8 cellular contexts compared by ENCODE assay signal in genomic region chr1:12615916-12616708, GRCh38. TPM values are rescaled to one million over a fixed set of nuclear protein-coding genes. Genes with fewer than 3 reads are reported as not detected.
A peak's percentile ranks its signal among the peaks of the same experiment; 100 is the strongest.
DNase-seq lines count a peak whose midpoint lies in the region; ATAC-seq, FAIRE-seq and TF ChIP-seq lines count a peak whose summit lies in the region.

No MANE protein-coding gene starts in this region.

- H3K23ac ChIP-seq in H1 (ENCODE audit: insufficient read length), result no peak overlapping the region

- peak overlapping the region in 3 of 4 experiments; percentile 12 to 41 (median 29); a peak in 5 of 7 replicates for H3K9ac ChIP-seq in H1 (replicated peaks in 1 of 4; ENCODE audit: extremely low read depth in 1 of 4, low read depth in 3 of 4, low read length in 3 of 4)

- CTCF ChIA-PET in RWPE1 (lab: Yijun Ruan, JAX), result interaction anchor here (0.6 kb wide), 1 partner anchor 151 kb away, joined by 3 read pairs; no protein-coding TSS in a partner anchor
- CTCF ChIA-PET in H1 (lab: Charles Lee; ENCODE audit: partially characterized antibody), result interaction anchor here (0.8 to 11.2 kb wide), 8 partner anchors 14 to 341 kb away, joined by 3 to 130 read pairs (median 5); no protein-coding TSS in a partner anchor

- no peaks in the 10 kb centered on the region for H3K27me3 Mint-ChIP-seq in mesothelial cell of epicardium (ENCODE audit: low read depth)

- TF ChIP-seq EP300 in H1 (IDR thresholded peaks at IDR 0.05; ENCODE audit: borderline replicate concordance in 1 of 2, low read depth in 2 of 2, low read length in 2 of 2), result peak in 1 of 2 experiments; percentile 58; a peak in 1 of 3 replicates

- no peak overlapping the region for H3K14ac ChIP-seq in H1 (ENCODE audit: insufficient read length)

- peak overlapping the region; percentile 100 for H3K27ac Mint-ChIP-seq in mesothelial cell of epicardium

- peak in 1 of 2 experiments; percentile 42; a peak in 1 of 3 replicates for TF ChIP-seq POLR2A in H1 (IDR thresholded peaks at IDR 0.05; ENCODE audit: control extremely low read depth in 1 of 2, low read depth in 2 of 2, low read length in 2 of 2)

- H2BK5ac ChIP-seq in H1 (ENCODE audit: low read depth, low read length), result peak overlapping the region; percentile 97

- peaks cover 62% of the 10 kb centered on the region for H3K4me1 Mint-ChIP-seq in mesothelial cell of epicardium

- no peak overlapping the region; the same call in 1 of the 2 replicates for H4K8ac ChIP-seq in H1 (ENCODE audit: extremely low read depth, insufficient read depth, low read length)

- peak; percentile 36 for FAIRE-seq in H1 (lab: Jason Lieb, UNC)

- DNase-seq in SIG-M5 treated with dmso at 0.1 percent for 504 hours (lab: John Stamatoyannopoulos, UW; ENCODE audit: unreplicated experiment) (peak; percentile 58), SIG-M5 (lab: John Stamatoyannopoulos, UW) (no peak), RWPE1 (ENCODE audit: low spot score) (peak; percentile 23), H1 (ENCODE audit: low read depth in 1 of 2, low spot score in 2 of 2) (peak in 1 of 2 experiments; percentile 78), mesothelial cell of epicardium (ENCODE audit: low spot score in 2 of 2, unreplicated experiment in 2 of 2) (no peak), ureter (ENCODE audit: low spot score) (peak; percentile 79)
- DNase-seq in stimulated activated CD4-positive, alpha-beta T cell treated with anti-CD3 and anti-CD28 coated beads, Interleukin-15, amount 100 ng/mL, for 24 hours, result no peak

- H3K4ac ChIP-seq in H1 (replicated peaks; ENCODE audit: insufficient read length, low read depth, low read length), result peak overlapping the region; percentile 40

- H2BK12ac ChIP-seq in H1 (ENCODE audit: low read depth, low read length), result peak overlapping the region; percentile 97; the same call in 1 of the 2 replicates

- peak overlapping the region; percentile 88; the same call in 1 of the 2 replicates for H2BK15ac ChIP-seq in H1 (ENCODE audit: low read length)

- peak overlapping the region; percentile 40 for H2BK120ac ChIP-seq in H1 (replicated peaks; ENCODE audit: low read depth, low read length)

- H3K27me3 ChIP-seq in H1 (replicated peaks in 1 of 4; ENCODE audit: control insufficient read depth in 3 of 4, extremely low read depth in 1 of 4, insufficient read depth in 3 of 4, low read length in 3 of 4), result no peaks in the 10 kb centered on the region; a peak in 1 of 7 replicates

- peaks cover 8 to 18% (median 11%) of the 10 kb centered on the region in 4 experiments for H3K4me1 ChIP-seq in H1 (replicated peaks in 1 of 4; ENCODE audit: control insufficient read depth in 3 of 4, insufficient read depth in 4 of 4, low read length in 3 of 4)

- H3K4me3 Mint-ChIP-seq in mesothelial cell of epicardium, result peak overlapping the region; percentile 99

- H3K9me3 Mint-ChIP-seq in mesothelial cell of epicardium, result no peaks in the 10 kb centered on the region

- no peak overlapping the region for H2AFZ ChIP-seq in H1 (ENCODE audit: low read length)

- H3K23me2 ChIP-seq in H1 (ENCODE audit: low read depth, low read length), result peaks cover 27% of the 10 kb centered on the region

- H3K79me2 ChIP-seq in H1 (ENCODE audit: control insufficient read depth in 1 of 2, insufficient read depth in 2 of 2, low read length in 2 of 2), result peaks cover 21 to 42% of the 10 kb centered on the region in 2 experiments

- H3K36me3 ChIP-seq in H1 (ENCODE audit: control insufficient read depth in 2 of 4, insufficient read depth in 4 of 4, low read length in 3 of 4), result peaks cover 0 to 20% (median 5%) of the 10 kb centered on the region in 4 experiments; a peak in 4 of 8 replicates

- no peak; a peak in 1 of 4 replicates for TF ChIP-seq RAD21 in H1 (IDR thresholded peaks at IDR 0.05 in 1 of 2, conservative IDR thresholded peaks at IDR 0.05 in 1 of 2; ENCODE audit: low read depth in 2 of 2, low read length in 2 of 2)

- H3K36me3 Mint-ChIP-seq in mesothelial cell of epicardium, result peaks cover 49% of the 10 kb centered on the region

- peak overlapping the region; percentile 61 for H4K91ac ChIP-seq in H1 (replicated peaks; ENCODE audit: insufficient read length, low read length)

- peak overlapping the region; percentile 81 to 97 (median 90) for H3K4me3 ChIP-seq in H1 (ENCODE audit: extremely low read depth in 1 of 4, insufficient read depth in 2 of 4, low read depth in 3 of 4, low read length in 4 of 4)

- H4K5ac ChIP-seq in H1 (ENCODE audit: insufficient read length, low read depth, low read length), result peak overlapping the region; percentile 39

- H3K4me2 ChIP-seq in H1 (ENCODE audit: insufficient read depth in 1 of 2, low read depth in 2 of 2, low read length in 2 of 2), result peak overlapping the region; percentile 62 to 97

- H3K9me3 ChIP-seq in H1 (ENCODE audit: insufficient read depth in 2 of 2, low read depth in 1 of 2, low read length in 1 of 2), result no peaks in the 10 kb centered on the region

- peaks cover 0 to 9% of the 10 kb centered on the region in 2 experiments for H4K20me1 ChIP-seq in H1 (replicated peaks in 1 of 2; ENCODE audit: control insufficient read depth in 1 of 2, insufficient read depth in 2 of 2, low read length in 2 of 2)

- ATAC-seq in GM18873 (IDR thresholded peaks at IDR 0.05; ENCODE audit: low FRiP score, unreplicated experiment), result no peak

- WGBS in H1 (ENCODE audit: extremely low coverage in 1 of 2, insufficient coverage in 1 of 2, insufficient read length in 1 of 2, insufficient replicate concordance in 2 of 2, low coverage in 1 of 2, low lambda C conversion rate in 2 of 2, missing lambda C conversion rate in 1 of 2), 2 experiments, result 2% methylated on average over 16 of the region's 16 CpGs; no CpG with 5 or more reads in 1 of the 2 experiments

- peak overlapping the region; percentile 21; the same call in 1 of the 2 replicates for H2BK20ac ChIP-seq in H1 (ENCODE audit: low read length)

- peak overlapping the region; percentile 99 for H3K27ac ChIP-seq in RWPE1
- H3K27ac ChIP-seq in H1 (ENCODE audit: low read depth, low read length), result peak overlapping the region; percentile 76

- H3K18ac ChIP-seq in H1 (ENCODE audit: extremely low read depth, low read length), result peak overlapping the region; percentile 96

- peak overlapping the region; percentile 43 for H3K56ac ChIP-seq in H1 (replicated peaks; ENCODE audit: insufficient read length, low read depth, low read length)

- peaks cover 14% of the 10 kb centered on the region for H3K79me1 ChIP-seq in H1 (ENCODE audit: low read depth, low read length)

- no peak overlapping the region for H2AK5ac ChIP-seq in H1 (ENCODE audit: low read depth, low read length)

- POLR2A ChIA-PET in RWPE1 (lab: Yijun Ruan, JAX; ENCODE audit: low non-redundant PET), result no interaction called here
- POLR2A ChIA-PET in H1 (lab: Charles Lee; ENCODE audit: partially characterized antibody), result interaction anchor here (0.5 to 11.4 kb wide), 10 partner anchors 13 to 1106 kb away, joined by 3 to 107 read pairs (median 8); no protein-coding TSS in a partner anchor

- TF ChIP-seq CTCF in RWPE1 (conservative IDR thresholded peaks at IDR 0.05; ENCODE audit: low read depth) (no peak), H1 (IDR thresholded peaks at IDR 0.05; ENCODE audit: control extremely low read depth in 1 of 3, insufficient read depth in 1 of 3, low read depth in 1 of 3, low read length in 3 of 3) (no peak), mesothelial cell of epicardium (IDR thresholded peaks at IDR 0.05; ENCODE audit: unreplicated experiment) (no peak)

TF ChIP-seq in H1, 55 proteins besides CTCF, POLR2A, EP300 and RAD21 (continues in another document):
- TF ChIP-seq SUZ12 (IDR thresholded peaks at IDR 0.05; ENCODE audit: low read length), result no peak
- no peak for TF ChIP-seq KDM5A (IDR thresholded peaks at IDR 0.05; ENCODE audit: low read length)
- TF ChIP-seq POU5F1 (IDR thresholded peaks at IDR 0.05; ENCODE audit: low read depth, low read length), result no peak
- TF ChIP-seq SAP30 (IDR thresholded peaks at IDR 0.05; ENCODE audit: insufficient read depth, insufficient replicate concordance, low read length), result peak; percentile 91
- TF ChIP-seq BACH1 (IDR thresholded peaks at IDR 0.05; ENCODE audit: low read length), result no peak
- no peak for TF ChIP-seq BRCA1 (IDR thresholded peaks at IDR 0.05; ENCODE audit: low read depth, low read length)
- TF ChIP-seq EZH2 (IDR thresholded peaks at IDR 0.05; ENCODE audit: low read depth, low read length, severe bottlenecking), result no peak
- peak in 1 of 2 experiments; percentile 15; a peak in 1 of 4 replicates for TF ChIP-seq HDAC2 (IDR thresholded peaks at IDR 0.05; ENCODE audit: borderline replicate concordance in 1 of 2, low read depth in 2 of 2, low read length in 2 of 2)
- TF ChIP-seq TCF12 (IDR thresholded peaks at IDR 0.05; ENCODE audit: low read depth, low read length), result 0 out of 2 replicates have a peak, but pooled peaks have one; percentile 64
- no peak for TF ChIP-seq HDAC6 (IDR thresholded peaks at IDR 0.05; ENCODE audit: low read depth, low read length)
- 0 out of 2 replicates have a peak, but pooled peaks have one; percentile 40 for TF ChIP-seq YY1 (IDR thresholded peaks at IDR 0.05; ENCODE audit: low read depth, low read length)
- no peak for TF ChIP-seq SIRT6 (IDR thresholded peaks at IDR 0.05; ENCODE audit: low read length)
- TF ChIP-seq CREB1 (IDR thresholded peaks at IDR 0.05), result no peak

RNA-seq across cellular contexts. Expression of gene DHRS3, which starts 1.9 kb away (rescaled TPM):
- total RNA-seq in H1 (2021; fragmentation: NEBNext Ultra II Directional; extraction: Animal tissue kit (Norgen Biotek cat#: 25700)), result 32.5 and 37.8 TPM in 2 replicates
- polyA plus RNA-seq in H1 (2011; rRNA removed), result 36.4 and 41.9 TPM in 2 replicates
- polyA plus RNA-seq in H1 (2011; cell fraction: cytosol; rRNA removed), result 40.2 TPM
- polyA plus RNA-seq in H1 (2011; cell fraction: nucleus; rRNA removed), result 40.2 TPM
- polyA plus RNA-seq in H1 (2012, experiment 1 of 2), result 25.1 to 32.0 TPM (median 29.2 TPM) in 4 replicates
- 36.9 TPM for polyA plus RNA-seq in H1 (2012, experiment 2 of 2)
- polyA plus RNA-seq in H1 (2013, experiment 1 of 2), result 9.6 TPM
- 10.6 TPM for polyA plus RNA-seq in H1 (2013, experiment 2 of 2)
- 56.9 and 114 TPM in 2 replicates for polyA minus RNA-seq in H1 (2011; rRNA and poly(A)+ RNA removed)
- 51.7 TPM for polyA minus RNA-seq in H1 (2011; cell fraction: cytosol; rRNA and poly(A)+ RNA removed)
- polyA minus RNA-seq in H1 (2011; cell fraction: nucleus; rRNA and poly(A)+ RNA removed), result 27.3 TPM
- total RNA-seq in mesothelial cell of epicardium, result 1,067 to 1,086 TPM (median 1,071 TPM) in 3 replicates
- total RNA-seq in ureter, result 237 TPM

RNA-seq across cellular contexts. Expression of gene AADACL4, which starts 27.8 kb away (rescaled TPM):
- total RNA-seq in H1 (2021; fragmentation: NEBNext Ultra II Directional; extraction: Animal tissue kit (Norgen Biotek cat#: 25700)), result 0.40 TPM in 1 of 2 replicates, not detected in the other
- polyA plus RNA-seq in H1 (2011; rRNA removed), result 0.08 and 0.13 TPM in 2 replicates
- 0.21 TPM for polyA plus RNA-seq in H1 (2011; cell fraction: cytosol; rRNA removed)
- 0.33 TPM for polyA plus RNA-seq in H1 (2011; cell fraction: nucleus; rRNA removed)
- polyA plus RNA-seq in H1 (2012, experiment 1 of 2), result not detected in 4 replicates
- not detected for polyA plus RNA-seq in H1 (2012, experiment 2 of 2)
- not detected for polyA plus RNA-seq in H1 (2013, experiment 1 of 2)
- polyA plus RNA-seq in H1 (2013, experiment 2 of 2), result 0.04 TPM
- polyA minus RNA-seq in H1 (2011; rRNA and poly(A)+ RNA removed), result 0.17 TPM in 1 of 2 replicates, not detected in the other
- not detected for polyA minus RNA-seq in H1 (2011; cell fraction: cytosol; rRNA and poly(A)+ RNA removed)
- polyA minus RNA-seq in H1 (2011; cell fraction: nucleus; rRNA and poly(A)+ RNA removed), result not detected
- total RNA-seq in mesothelial cell of epicardium (0.31 to 0.36 TPM (median 0.31 TPM) in 3 replicates), ureter (not detected)

Comparison
In these comparisons a context has a peak if more than half of its experiments do, and no peak if none do; other contexts are left out.
1. DNase-seq: peak in SIG-M5 treated with dmso at 0.1 percent for 504 hours (single experiment), RWPE1 (single experiment) and ureter (single experiment); none in SIG-M5 (single experiment), mesothelial cell of epicardium (0 of 2) and stimulated activated CD4-positive, alpha-beta T cell treated with anti-CD3 and anti-CD28 coated beads, Interleukin-15, amount 100 ng/mL, for 24 hours (single experiment).